ENCODE assay signal across 8 cellular contexts in the genomic region with DNA sequence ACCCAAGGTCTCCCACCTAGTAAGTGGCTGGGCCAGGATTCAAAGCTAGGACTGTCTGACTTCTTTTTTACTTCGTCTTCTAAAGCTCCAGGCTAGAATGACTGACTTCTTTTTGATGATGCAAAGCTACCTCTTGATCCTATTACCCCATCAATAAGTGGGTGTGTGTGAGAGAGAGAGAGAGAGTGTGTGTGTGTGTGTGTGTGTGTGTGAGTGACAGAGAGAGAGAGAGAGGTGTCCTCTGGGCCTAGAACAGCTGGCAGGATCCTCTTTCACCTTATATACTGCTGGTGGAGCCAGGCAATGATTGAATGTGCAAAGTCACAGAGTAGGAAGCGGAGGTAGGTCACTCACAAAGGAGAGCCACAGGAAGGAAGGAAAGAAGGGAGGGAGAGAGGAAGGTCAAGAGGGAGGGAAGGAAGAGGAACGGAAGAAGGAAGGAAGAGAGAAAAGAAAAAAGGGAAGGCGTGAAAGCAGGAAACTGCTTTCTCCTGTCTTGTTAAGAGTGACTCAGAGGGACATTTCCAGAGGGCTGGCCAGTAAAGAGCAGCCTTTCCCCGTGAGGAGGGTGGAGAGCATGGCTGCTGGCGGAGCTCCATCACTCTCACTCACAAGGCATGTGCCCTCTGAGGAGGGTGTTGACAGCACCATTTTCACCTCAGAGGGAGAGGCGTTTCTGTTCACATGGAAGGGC.
A peak's percentile ranks its signal among the peaks of the same experiment; 100 is the strongest.
DNase-seq lines count a peak whose midpoint lies in the region; ATAC-seq and TF ChIP-seq lines count a peak whose summit lies in the region.

No MANE protein-coding gene starts in this region.

- H2AFZ ChIP-seq in ACC112 (ENCODE audit: low read length, unreplicated experiment) (peak overlapping the region; percentile 51), mammary epithelial cell (ENCODE audit: low read depth, low read length) (peak overlapping the region; percentile 71)

- ATAC-seq in lung (ENCODE audit: insufficient read depth, low FRiP score), result peak; percentile 89
- no peak for ATAC-seq in GM21529 (IDR thresholded peaks at IDR 0.05; ENCODE audit: unreplicated experiment)

- no peak overlapping the region for H3K9ac ChIP-seq in mammary epithelial cell (ENCODE audit: insufficient read depth, low read length)

- H3K79me2 ChIP-seq in ACC112 (ENCODE audit: control insufficient read depth, insufficient read depth, low read length, unreplicated experiment), result no peaks in the 10 kb centered on the region
- no peaks in the 10 kb centered on the region for H3K79me2 ChIP-seq in mammary epithelial cell (ENCODE audit: insufficient read depth, low read length)

- 65% methylated on average over 5 of the region's 7 CpGs for WGBS in mammary epithelial cell (ENCODE audit: low coverage, missing lambda C conversion rate)
- 35 to 42% methylated on average over 7 of the region's 7 CpGs for WGBS in lung, 2 donors

- H4K20me1 ChIP-seq in mammary epithelial cell (ENCODE audit: insufficient read depth, low read length), result no peaks in the 10 kb centered on the region

- H3K27ac ChIP-seq in ACC112 (ENCODE audit: low read depth, low read length), result peak overlapping the region; percentile 90
- no peak overlapping the region for H3K27ac ChIP-seq in mammary epithelial cell (ENCODE audit: insufficient read depth, low read depth, low read length)
- peak overlapping the region; percentile 82 to 92 for H3K27ac ChIP-seq in lung (ENCODE audit: low read depth in 1 of 2, low read length in 1 of 2)

- H3K4me3 ChIP-seq in ACC112 (ENCODE audit: low read depth, low read length) (peak overlapping the region; percentile 31; the same call in 1 of the 2 replicates), mammary epithelial cell (replicated peaks in 1 of 3; ENCODE audit: insufficient read depth in 1 of 3, low read depth in 2 of 3, low read length in 3 of 3) (no peak overlapping the region), lung (no peak overlapping the region)

- CTCF ChIA-PET in mammary epithelial cell (lab: Charles Lee; ENCODE audit: low non-redundant PET), result no interaction called here

- TF ChIP-seq CTCF in mammary epithelial cell (conservative IDR thresholded peaks at IDR 0.05 in 1 of 2, IDR thresholded peaks at IDR 0.05 in 1 of 2; ENCODE audit: extremely low read depth in 1 of 2, insufficient read depth in 1 of 2, low read depth in 1 of 2, low read length in 2 of 2) (no peak), lung (IDR thresholded peaks at IDR 0.05; ENCODE audit: control extremely low read depth, extremely low read depth) (no peak)

- intact Hi-C loops in mammary epithelial cell (cut with micrococcal nuclease), result no loop called here

- H3K27me3 ChIP-seq in ACC112 (ENCODE audit: insufficient read depth, low read length) (no peaks in the 10 kb centered on the region), mammary epithelial cell (ENCODE audit: insufficient read depth, low read length) (no peaks in the 10 kb centered on the region), lung (ENCODE audit: control insufficient read depth, insufficient read depth) (no peaks in the 10 kb centered on the region)

- H3K4me1 ChIP-seq in ACC112 (ENCODE audit: control insufficient read depth, insufficient read depth, low read length, unreplicated experiment) (peaks cover 19% of the 10 kb centered on the region), mammary epithelial cell (ENCODE audit: insufficient read depth, low read length) (peaks cover 13% of the 10 kb centered on the region), lung (ENCODE audit: control insufficient read depth in 2 of 2, insufficient read depth in 2 of 2, low read length in 2 of 2) (peaks cover 0 to 22% of the 10 kb centered on the region in 2 donors)

- in situ Hi-C loops in mammary epithelial cell (cut with MboI; ENCODE audit: low sequenced_read_pairs in 2 of 2), result no loop called here

- DNase-seq in HS-5 (ENCODE audit: low read depth) (peak; percentile 97), mammary epithelial cell (peak; percentile 82), lung (ENCODE audit: low spot score) (peak; percentile 80), cortex of kidney (lab: John Stamatoyannopoulos, UW) (no peak), OCI-M2 (lab: John Stamatoyannopoulos, UW; ENCODE audit: unreplicated experiment) (no peak), cerebellar nuclear complex (lab: John Stamatoyannopoulos, UW) (no peak)

- dilution Hi-C loops in mammary epithelial cell (cut with HindIII; ENCODE audit: low sequenced_read_pairs), result no loop called here

- no TSS peak for BruUV-seq in mammary epithelial cell (replicated peaks; lab: Mats Ljungman, UMichigan)

- no peak overlapping the region for H3K4me2 ChIP-seq in mammary epithelial cell (ENCODE audit: insufficient read depth, low read depth, low read length)

- H3K9me3 ChIP-seq in mammary epithelial cell (replicated peaks; ENCODE audit: insufficient read depth, low read length) (no peaks in the 10 kb centered on the region), lung (ENCODE audit: control insufficient read depth in 2 of 2, insufficient read depth in 1 of 2, low read length in 1 of 2) (no peaks in the 10 kb centered on the region)

- H3K36me3 ChIP-seq in ACC112 (ENCODE audit: insufficient read depth, low read length) (no peaks in the 10 kb centered on the region), mammary epithelial cell (ENCODE audit: insufficient read depth, low read length) (no peaks in the 10 kb centered on the region), lung (ENCODE audit: control insufficient read depth in 2 of 2, insufficient read depth in 2 of 2, low read length in 2 of 2) (no peaks in the 10 kb centered on the region)

Comparison
In these comparisons a context has a peak if more than half of its experiments do, and no peak if none do; other contexts are left out.
1. DNase-seq: peak in HS-5 (single experiment), mammary epithelial cell (single experiment) and lung (single experiment); none in cortex of kidney (single experiment), OCI-M2 (single experiment) and cerebellar nuclear complex (0 of 2).